ENCODE assay signal across 1 cellular context in the genomic region with DNA sequence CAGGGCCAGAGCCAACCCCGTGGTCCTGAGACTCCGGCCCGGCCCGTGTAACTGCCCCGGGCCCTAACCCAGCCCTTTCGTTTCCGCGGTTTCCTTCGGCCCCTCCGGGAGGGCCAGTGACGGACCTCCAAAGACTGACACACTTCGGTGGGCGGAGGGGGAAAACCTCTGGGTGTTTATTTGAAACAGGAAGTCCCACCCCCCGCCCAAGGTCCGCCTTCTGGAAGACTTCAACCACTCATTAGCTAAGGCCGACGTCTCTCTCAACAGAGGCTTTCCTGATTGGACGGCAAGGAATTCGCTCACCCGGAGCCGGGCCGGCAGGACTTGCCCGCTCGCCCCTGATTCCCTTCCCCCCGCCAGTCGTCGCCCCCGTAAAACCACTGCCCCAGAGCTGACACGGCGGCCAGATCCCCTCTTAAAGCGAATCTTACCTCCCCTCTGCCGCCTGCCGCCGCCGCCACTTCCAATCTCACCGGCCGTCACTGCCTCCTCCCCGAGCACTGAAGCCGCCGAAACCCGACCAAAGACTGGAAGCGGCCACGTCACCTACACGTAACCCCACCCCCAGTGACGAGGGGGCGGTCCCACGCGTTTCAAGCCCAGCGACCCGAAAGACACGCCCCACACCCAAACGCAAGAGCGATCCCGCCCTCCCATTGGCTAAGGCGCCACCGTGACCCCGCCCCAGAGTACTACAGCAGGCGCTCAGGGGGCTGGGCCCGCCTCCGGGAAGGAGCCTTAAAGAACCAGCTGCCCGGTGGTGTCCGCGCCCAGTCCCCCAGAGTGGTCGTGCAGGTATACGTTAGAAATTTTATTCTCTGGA.
TF ChIP-seq lines count a peak whose summit lies in the region.

A gene with protein sequence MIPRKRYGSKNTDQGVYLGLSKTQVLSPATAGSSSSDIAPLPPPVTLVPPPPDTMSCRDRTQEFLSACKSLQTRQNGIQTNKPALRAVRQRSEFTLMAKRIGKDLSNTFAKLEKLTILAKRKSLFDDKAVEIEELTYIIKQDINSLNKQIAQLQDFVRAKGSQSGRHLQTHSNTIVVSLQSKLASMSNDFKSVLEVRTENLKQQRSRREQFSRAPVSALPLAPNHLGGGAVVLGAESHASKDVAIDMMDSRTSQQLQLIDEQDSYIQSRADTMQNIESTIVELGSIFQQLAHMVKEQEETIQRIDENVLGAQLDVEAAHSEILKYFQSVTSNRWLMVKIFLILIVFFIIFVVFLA (minus strand): TSS at position 532 of the 826 bp plus-strand sequence. CDS start 808 bp downstream, outside the sequence.

TF ChIP-seq in HepG2, 621 proteins besides CTCF, POLR2A, EP300 and RAD21 (continued from another document and continues in another):
- TF ChIP-seq RBM39 (IDR thresholded peaks at IDR 0.05; ENCODE audit: low read depth, low read length, poor library complexity, severe bottlenecking) (peak; percentile 94), LCORL (IDR thresholded peaks at IDR 0.05) (no peak), LCORL (CRISPR knock-in tag; IDR thresholded peaks at IDR 0.05) (peak; percentile 47), ZSCAN21 (CRISPR knock-in tag; IDR thresholded peaks at IDR 0.05; ENCODE audit: borderline replicate concordance) (0 out of 2 replicates have a peak, but pooled peaks have one; percentile 47), GTF3A (CRISPR knock-in tag; conservative IDR thresholded peaks at IDR 0.05) (0 out of 2 replicates have a peak, but pooled peaks have one; percentile 48), IKZF1 (IDR thresholded peaks at IDR 0.05) (no peak), GFI1 (CRISPR knock-in tag; IDR thresholded peaks at IDR 0.05; ENCODE audit: borderline replicate concordance) (no peak), ZNF75D (CRISPR knock-in tag; IDR thresholded peaks at IDR 0.05; ENCODE audit: borderline replicate concordance) (no peak), ZNF230 (CRISPR knock-in tag; IDR thresholded peaks at IDR 0.05) (0 out of 2 replicates have a peak, but pooled peaks have one; percentile 53), MED13 (CRISPR knock-in tag; IDR thresholded peaks at IDR 0.05) (0 out of 2 replicates have a peak, but pooled peaks have one; percentile 15), ZNF567 (CRISPR knock-in tag; IDR thresholded peaks at IDR 0.05; ENCODE audit: borderline replicate concordance) (no peak), ARNTL (CRISPR knock-in tag; IDR thresholded peaks at IDR 0.05) (peak; percentile 49), U2AF1 (optimal IDR thresholded peaks at IDR 0.05; ENCODE audit: low read depth, low read length) (peak; percentile 79), NONO (IDR thresholded peaks at IDR 0.05) (no peak), NONO (CRISPR knock-in tag; conservative IDR thresholded peaks at IDR 0.05) (peak; percentile 57), ZMYM4 (CRISPR knock-in tag; IDR thresholded peaks at IDR 0.05) (peak; percentile 65), ZFY (CRISPR knock-in tag; IDR thresholded peaks at IDR 0.05) (peak; percentile 57), RARG (CRISPR knock-in tag; IDR thresholded peaks at IDR 0.05; ENCODE audit: low read depth) (0 out of 2 replicates have a peak, but pooled peaks have one; percentile 75), ZNF768 (CRISPR knock-in tag; IDR thresholded peaks at IDR 0.05) (peak; percentile 44; the same call in 1 of the 2 replicates), TCF7 (IDR thresholded peaks at IDR 0.05; ENCODE audit: low read depth) (no peak), U2AF2 (IDR thresholded peaks at IDR 0.05; ENCODE audit: low read depth, low read length) (0 out of 2 replicates have a peak, but pooled peaks have one; percentile 33), RCOR2 (CRISPR knock-in tag; IDR thresholded peaks at IDR 0.05) (no peak), NCOA1 (CRISPR knock-in tag; IDR thresholded peaks at IDR 0.05) (0 out of 2 replicates have a peak, but pooled peaks have one; percentile 81), SKI (IDR thresholded peaks at IDR 0.05; ENCODE audit: partially characterized antibody) (peak; percentile 6), ZBTB42 (CRISPR knock-in tag; IDR thresholded peaks at IDR 0.05) (no peak), ZNF501 (CRISPR knock-in tag; IDR thresholded peaks at IDR 0.05) (peak; percentile 47; the same call in 1 of the 2 replicates), ZBTB8A (CRISPR knock-in tag; IDR thresholded peaks at IDR 0.05; ENCODE audit: borderline replicate concordance, low read depth) (0 out of 2 replicates have a peak, but pooled peaks have one; percentile 34), TRIM24 (CRISPR knock-in tag; IDR thresholded peaks at IDR 0.05) (no peak), ZNF235 (CRISPR knock-in tag; IDR thresholded peaks at IDR 0.05; ENCODE audit: borderline replicate concordance) (peak; percentile 40; the same call in 1 of the 2 replicates), DR1 (CRISPR knock-in tag; IDR thresholded peaks at IDR 0.05) (peak; percentile 88), ZMYM2 (CRISPR knock-in tag; IDR thresholded peaks at IDR 0.05) (no peak), NFYB (CRISPR knock-in tag; IDR thresholded peaks at IDR 0.05) (peak; percentile 87), ZNF160 (CRISPR knock-in tag; IDR thresholded peaks at IDR 0.05) (no peak), SRSF4 (IDR thresholded peaks at IDR 0.05; ENCODE audit: low read depth, low read length, poor library complexity, severe bottlenecking) (no peak), PRPF4 (IDR thresholded peaks at IDR 0.05; ENCODE audit: low read depth, low read length, poor library complexity, severe bottlenecking) (no peak), ZNF430 (CRISPR knock-in tag; IDR thresholded peaks at IDR 0.05) (peak; percentile 67), TAF1 (CRISPR knock-in tag; IDR thresholded peaks at IDR 0.05) (peak; percentile 76), ZNF644 (CRISPR knock-in tag; IDR thresholded peaks at IDR 0.05; ENCODE audit: low read depth) (no peak), CHD2 (IDR thresholded peaks at IDR 0.05; ENCODE audit: low read depth, low read length) (no peak; the same call in 1 of the 2 replicates), GABPB1 (CRISPR knock-in tag; IDR thresholded peaks at IDR 0.05) (peak; percentile 94), HOXA9 (CRISPR knock-in tag; IDR thresholded peaks at IDR 0.05; ENCODE audit: borderline replicate concordance) (no peak), JARID2 (CRISPR knock-in tag; IDR thresholded peaks at IDR 0.05; ENCODE audit: insufficient replicate concordance) (no peak), KAT2B (IDR thresholded peaks at IDR 0.05; ENCODE audit: borderline replicate concordance, low read depth, low read length) (no peak), KLF6 (CRISPR knock-in tag; IDR thresholded peaks at IDR 0.05) (0 out of 2 replicates have a peak, but pooled peaks have one; percentile 41)
- TF ChIP-seq, protein P1, sequence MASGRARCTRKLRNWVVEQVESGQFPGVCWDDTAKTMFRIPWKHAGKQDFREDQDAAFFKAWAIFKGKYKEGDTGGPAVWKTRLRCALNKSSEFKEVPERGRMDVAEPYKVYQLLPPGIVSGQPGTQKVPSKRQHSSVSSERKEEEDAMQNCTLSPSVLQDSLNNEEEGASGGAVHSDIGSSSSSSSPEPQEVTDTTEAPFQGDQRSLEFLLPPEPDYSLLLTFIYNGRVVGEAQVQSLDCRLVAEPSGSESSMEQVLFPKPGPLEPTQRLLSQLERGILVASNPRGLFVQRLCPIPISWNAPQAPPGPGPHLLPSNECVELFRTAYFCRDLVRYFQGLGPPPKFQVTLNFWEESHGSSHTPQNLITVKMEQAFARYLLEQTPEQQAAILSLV (CRISPR knock-in tag; IDR thresholded peaks at IDR 0.05; ENCODE audit: borderline replicate concordance) = no peak
- TF ChIP-seq, protein P2, sequence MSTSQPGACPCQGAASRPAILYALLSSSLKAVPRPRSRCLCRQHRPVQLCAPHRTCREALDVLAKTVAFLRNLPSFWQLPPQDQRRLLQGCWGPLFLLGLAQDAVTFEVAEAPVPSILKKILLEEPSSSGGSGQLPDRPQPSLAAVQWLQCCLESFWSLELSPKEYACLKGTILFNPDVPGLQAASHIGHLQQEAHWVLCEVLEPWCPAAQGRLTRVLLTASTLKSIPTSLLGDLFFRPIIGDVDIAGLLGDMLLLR (CRISPR knock-in tag; IDR thresholded peaks at IDR 0.05) = no peak
- TF ChIP-seq, protein P3, sequence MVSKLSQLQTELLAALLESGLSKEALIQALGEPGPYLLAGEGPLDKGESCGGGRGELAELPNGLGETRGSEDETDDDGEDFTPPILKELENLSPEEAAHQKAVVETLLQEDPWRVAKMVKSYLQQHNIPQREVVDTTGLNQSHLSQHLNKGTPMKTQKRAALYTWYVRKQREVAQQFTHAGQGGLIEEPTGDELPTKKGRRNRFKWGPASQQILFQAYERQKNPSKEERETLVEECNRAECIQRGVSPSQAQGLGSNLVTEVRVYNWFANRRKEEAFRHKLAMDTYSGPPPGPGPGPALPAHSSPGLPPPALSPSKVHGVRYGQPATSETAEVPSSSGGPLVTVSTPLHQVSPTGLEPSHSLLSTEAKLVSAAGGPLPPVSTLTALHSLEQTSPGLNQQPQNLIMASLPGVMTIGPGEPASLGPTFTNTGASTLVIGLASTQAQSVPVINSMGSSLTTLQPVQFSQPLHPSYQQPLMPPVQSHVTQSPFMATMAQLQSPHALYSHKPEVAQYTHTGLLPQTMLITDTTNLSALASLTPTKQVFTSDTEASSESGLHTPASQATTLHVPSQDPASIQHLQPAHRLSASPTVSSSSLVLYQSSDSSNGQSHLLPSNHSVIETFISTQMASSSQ (IDR thresholded peaks at IDR 0.05; ENCODE audit: low read depth) = 0 out of 2 replicates have a peak, but pooled peaks have one; percentile 13
- TF ChIP-seq, protein P3 (CRISPR knock-in tag; IDR thresholded peaks at IDR 0.05; ENCODE audit: borderline replicate concordance) = no peak
- TF ChIP-seq, protein P4, sequence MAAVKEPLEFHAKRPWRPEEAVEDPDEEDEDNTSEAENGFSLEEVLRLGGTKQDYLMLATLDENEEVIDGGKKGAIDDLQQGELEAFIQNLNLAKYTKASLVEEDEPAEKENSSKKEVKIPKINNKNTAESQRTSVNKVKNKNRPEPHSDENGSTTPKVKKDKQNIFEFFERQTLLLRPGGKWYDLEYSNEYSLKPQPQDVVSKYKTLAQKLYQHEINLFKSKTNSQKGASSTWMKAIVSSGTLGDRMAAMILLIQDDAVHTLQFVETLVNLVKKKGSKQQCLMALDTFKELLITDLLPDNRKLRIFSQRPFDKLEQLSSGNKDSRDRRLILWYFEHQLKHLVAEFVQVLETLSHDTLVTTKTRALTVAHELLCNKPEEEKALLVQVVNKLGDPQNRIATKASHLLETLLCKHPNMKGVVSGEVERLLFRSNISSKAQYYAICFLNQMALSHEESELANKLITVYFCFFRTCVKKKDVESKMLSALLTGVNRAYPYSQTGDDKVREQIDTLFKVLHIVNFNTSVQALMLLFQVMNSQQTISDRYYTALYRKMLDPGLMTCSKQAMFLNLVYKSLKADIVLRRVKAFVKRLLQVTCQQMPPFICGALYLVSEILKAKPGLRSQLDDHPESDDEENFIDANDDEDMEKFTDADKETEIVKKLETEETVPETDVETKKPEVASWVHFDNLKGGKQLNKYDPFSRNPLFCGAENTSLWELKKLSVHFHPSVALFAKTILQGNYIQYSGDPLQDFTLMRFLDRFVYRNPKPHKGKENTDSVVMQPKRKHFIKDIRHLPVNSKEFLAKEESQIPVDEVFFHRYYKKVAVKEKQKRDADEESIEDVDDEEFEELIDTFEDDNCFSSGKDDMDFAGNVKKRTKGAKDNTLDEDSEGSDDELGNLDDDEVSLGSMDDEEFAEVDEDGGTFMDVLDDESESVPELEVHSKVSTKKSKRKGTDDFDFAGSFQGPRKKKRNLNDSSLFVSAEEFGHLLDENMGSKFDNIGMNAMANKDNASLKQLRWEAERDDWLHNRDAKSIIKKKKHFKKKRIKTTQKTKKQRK (IDR thresholded peaks at IDR 0.05; ENCODE audit: low read length) = peak; percentile 88
- TF ChIP-seq, protein P5, sequence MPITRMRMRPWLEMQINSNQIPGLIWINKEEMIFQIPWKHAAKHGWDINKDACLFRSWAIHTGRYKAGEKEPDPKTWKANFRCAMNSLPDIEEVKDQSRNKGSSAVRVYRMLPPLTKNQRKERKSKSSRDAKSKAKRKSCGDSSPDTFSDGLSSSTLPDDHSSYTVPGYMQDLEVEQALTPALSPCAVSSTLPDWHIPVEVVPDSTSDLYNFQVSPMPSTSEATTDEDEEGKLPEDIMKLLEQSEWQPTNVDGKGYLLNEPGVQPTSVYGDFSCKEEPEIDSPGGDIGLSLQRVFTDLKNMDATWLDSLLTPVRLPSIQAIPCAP (CRISPR knock-in tag; IDR thresholded peaks at IDR 0.05; ENCODE audit: low read depth) = no peak
- TF ChIP-seq, protein P6, sequence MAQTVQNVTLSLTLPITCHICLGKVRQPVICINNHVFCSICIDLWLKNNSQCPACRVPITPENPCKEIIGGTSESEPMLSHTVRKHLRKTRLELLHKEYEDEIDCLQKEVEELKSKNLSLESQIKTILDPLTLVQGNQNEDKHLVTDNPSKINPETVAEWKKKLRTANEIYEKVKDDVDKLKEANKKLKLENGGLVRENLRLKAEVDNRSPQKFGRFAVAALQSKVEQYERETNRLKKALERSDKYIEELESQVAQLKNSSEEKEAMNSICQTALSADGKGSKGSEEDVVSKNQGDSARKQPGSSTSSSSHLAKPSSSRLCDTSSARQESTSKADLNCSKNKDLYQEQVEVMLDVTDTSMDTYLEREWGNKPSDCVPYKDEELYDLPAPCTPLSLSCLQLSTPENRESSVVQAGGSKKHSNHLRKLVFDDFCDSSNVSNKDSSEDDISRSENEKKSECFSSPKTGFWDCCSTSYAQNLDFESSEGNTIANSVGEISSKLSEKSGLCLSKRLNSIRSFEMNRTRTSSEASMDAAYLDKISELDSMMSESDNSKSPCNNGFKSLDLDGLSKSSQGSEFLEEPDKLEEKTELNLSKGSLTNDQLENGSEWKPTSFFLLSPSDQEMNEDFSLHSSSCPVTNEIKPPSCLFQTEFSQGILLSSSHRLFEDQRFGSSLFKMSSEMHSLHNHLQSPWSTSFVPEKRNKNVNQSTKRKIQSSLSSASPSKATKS (CRISPR knock-in tag; IDR thresholded peaks at IDR 0.05) = no peak
- TF ChIP-seq, protein P7, sequence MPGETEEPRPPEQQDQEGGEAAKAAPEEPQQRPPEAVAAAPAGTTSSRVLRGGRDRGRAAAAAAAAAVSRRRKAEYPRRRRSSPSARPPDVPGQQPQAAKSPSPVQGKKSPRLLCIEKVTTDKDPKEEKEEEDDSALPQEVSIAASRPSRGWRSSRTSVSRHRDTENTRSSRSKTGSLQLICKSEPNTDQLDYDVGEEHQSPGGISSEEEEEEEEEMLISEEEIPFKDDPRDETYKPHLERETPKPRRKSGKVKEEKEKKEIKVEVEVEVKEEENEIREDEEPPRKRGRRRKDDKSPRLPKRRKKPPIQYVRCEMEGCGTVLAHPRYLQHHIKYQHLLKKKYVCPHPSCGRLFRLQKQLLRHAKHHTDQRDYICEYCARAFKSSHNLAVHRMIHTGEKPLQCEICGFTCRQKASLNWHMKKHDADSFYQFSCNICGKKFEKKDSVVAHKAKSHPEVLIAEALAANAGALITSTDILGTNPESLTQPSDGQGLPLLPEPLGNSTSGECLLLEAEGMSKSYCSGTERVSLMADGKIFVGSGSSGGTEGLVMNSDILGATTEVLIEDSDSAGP (CRISPR knock-in tag; IDR thresholded peaks at IDR 0.05; ENCODE audit: borderline replicate concordance) = peak; percentile 99
